ENCODE assay signal across 20 cellular contexts in the genomic region with DNA sequence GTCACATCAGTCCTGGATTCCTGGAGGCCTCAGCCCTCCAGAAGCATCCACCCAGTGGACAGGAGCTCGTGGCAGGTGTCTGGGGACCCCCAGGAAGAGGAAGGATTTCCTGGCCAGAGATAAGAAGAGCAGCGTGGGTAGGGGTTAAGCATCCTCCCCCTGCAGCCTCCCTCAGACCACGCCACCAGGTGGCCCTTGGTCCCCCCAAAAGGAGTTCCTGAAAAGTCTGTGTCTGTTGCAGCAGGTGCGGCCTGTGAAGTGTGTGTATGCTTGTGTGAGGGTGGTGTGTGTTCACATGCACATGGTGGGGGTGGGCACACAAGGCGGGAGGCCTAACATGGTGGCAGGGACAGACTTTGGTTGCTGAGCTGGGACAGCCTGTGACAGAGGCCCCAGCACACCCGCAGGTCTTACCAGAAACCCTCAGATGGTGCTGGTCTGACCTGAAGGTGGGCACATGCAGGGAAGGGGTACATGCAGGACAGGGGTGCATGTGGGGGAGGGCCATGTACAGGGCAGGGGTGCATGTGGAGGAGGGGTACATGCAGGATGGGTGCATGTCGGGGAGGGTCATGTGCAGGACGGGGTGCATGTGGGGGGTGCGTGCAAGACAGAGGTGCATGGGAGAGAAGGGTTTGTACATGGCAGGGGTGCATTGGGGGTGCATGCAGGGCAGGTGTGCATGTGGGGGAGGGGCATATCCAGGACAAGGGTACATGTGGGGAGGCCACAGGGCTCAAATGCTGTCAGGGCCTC. TPM values are rescaled to one million over a fixed set of nuclear protein-coding genes. Genes with fewer than 3 reads are reported as not detected.
DNase-seq lines count a peak whose midpoint lies in the region; ATAC-seq and TF ChIP-seq lines count a peak whose summit lies in the region.
"Had no signal": no experiment of that assay in that cellular context is flagged by ENCODE, and none has a peak within 500 bp of the region (broad histone marks: within the 10 kb centered on the region; RNA-seq: fewer than 3 reads in every experiment).

No MANE protein-coding gene starts in this region.

- peak; percentile 51 for ATAC-seq in stimulated activated memory B cell treated with anti-CD40 and anti-IgM and Interleukin-4, amounts not matched to agents 10 μg/mL and 1 μg/mL and 100 μg/mL, for 72 hours

- no peaks in the 10 kb centered on the region for H3K27me3 Mint-ChIP-seq in activated T-cell treated with anti-CD3 and anti-CD28 coated beads, Interleukin-2, amount 50 U/mL, for 24 hours
- no peaks in the 10 kb centered on the region; the same call in 1 of the 2 replicates for H3K27me3 Mint-ChIP-seq in HFFc6 (ENCODE audit: insufficient read depth)
- no peaks in the 10 kb centered on the region for H3K27me3 Mint-ChIP-seq in activated naive CD8-positive, alpha-beta T cell treated with anti-CD3 and anti-CD28 coated beads for 36 hours
- no peaks in the 10 kb centered on the region for H3K27me3 Mint-ChIP-seq in stimulated activated memory B cell treated with anti-CD40 and anti-IgM and Interleukin-4, amounts not matched to agents 10 μg/mL and 1 μg/mL and 100 μg/mL, for 72 hours
- H3K27me3 Mint-ChIP-seq: activated naive CD4-positive, alpha-beta T cell treated with anti-CD3 and anti-CD28 coated beads, Interleukin-2, amount 50 U/mL, for 24 hours had no signal

- no peak for TF ChIP-seq POLR2A in Peyer's patch (IDR thresholded peaks at IDR 0.05)

- H3K4me3 Mint-ChIP-seq in activated T-cell treated with anti-CD3 and anti-CD28 coated beads, Interleukin-2, amount 50 U/mL, for 24 hours: no peak overlapping the region
- no peak overlapping the region for H3K4me3 Mint-ChIP-seq in HFFc6
- no peak overlapping the region for H3K4me3 Mint-ChIP-seq in activated naive CD8-positive, alpha-beta T cell treated with anti-CD3 and anti-CD28 coated beads for 36 hours
- peak overlapping the region; percentile 10 for H3K4me3 Mint-ChIP-seq in stimulated activated memory B cell treated with anti-CD40 and anti-IgM and Interleukin-4, amounts not matched to agents 10 μg/mL and 1 μg/mL and 100 μg/mL, for 72 hours
- H3K4me3 Mint-ChIP-seq: activated naive CD4-positive, alpha-beta T cell treated with anti-CD3 and anti-CD28 coated beads, Interleukin-2, amount 50 U/mL, for 24 hours; immature natural killer cell had no signal

- DNase-seq in activated T-cell treated with anti-CD3 and anti-CD28 coated beads, Interleukin-2, amount 50 U/mL, for 24 hours: no peak
- no peak for DNase-seq in activated T-cell treated with anti-CD3 and anti-CD28 coated beads, Interleukin-2, amount 50 U/mL, for 48 hours
- DNase-seq in HFFc6 (no peak), Peyer's patch (no peak), right atrium auricular region (ENCODE audit: low spot score) (no peak), pons (ENCODE audit: low spot score) (no peak)
- no peak for DNase-seq in activated naive CD8-positive, alpha-beta T cell treated with anti-CD3 and anti-CD28 coated beads for 36 hours
- DNase-seq: activated CD8-positive, alpha-beta memory T cell treated with anti-CD3 and anti-CD28 coated beads for 24 hours; Calu3; cerebellar nuclear complex; immature natural killer cell; mesendoderm; NCI-H2081 treated with DMSO at 0.1 percent for 48 hours; occipital lobe; stomach; T1000 had no signal

- H3K4me3 ChIP-seq in Peyer's patch: no peak overlapping the region
- no peak overlapping the region for H3K4me3 ChIP-seq in right atrium auricular region
- H3K4me3 ChIP-seq: stomach had no signal

- no peaks in the 10 kb centered on the region for H3K27me3 ChIP-seq in Peyer's patch
- no peaks in the 10 kb centered on the region for H3K27me3 ChIP-seq in right atrium auricular region

- peaks cover 83% of the 10 kb centered on the region for H3K4me1 Mint-ChIP-seq in activated T-cell treated with anti-CD3 and anti-CD28 coated beads, Interleukin-2, amount 50 U/mL, for 24 hours (ENCODE audit: low read depth)
- H3K4me1 Mint-ChIP-seq in HFFc6 (ENCODE audit: low read depth): peaks cover 61% of the 10 kb centered on the region
- peaks cover 73% of the 10 kb centered on the region for H3K4me1 Mint-ChIP-seq in activated naive CD8-positive, alpha-beta T cell treated with anti-CD3 and anti-CD28 coated beads for 36 hours
- H3K4me1 Mint-ChIP-seq in stimulated activated memory B cell treated with anti-CD40 and anti-IgM and Interleukin-4, amounts not matched to agents 10 μg/mL and 1 μg/mL and 100 μg/mL, for 72 hours: peaks cover 80% of the 10 kb centered on the region

- TF ChIP-seq CTCF in HFFc6 (IDR thresholded peaks at IDR 0.05) (no peak), Peyer's patch (IDR thresholded peaks at IDR 0.05) (peak in 1 of 6 experiments; percentile 16), right atrium auricular region (IDR thresholded peaks at IDR 0.05) (no peak)

- H3K27ac Mint-ChIP-seq in activated T-cell treated with anti-CD3 and anti-CD28 coated beads, Interleukin-2, amount 50 U/mL, for 24 hours: peak overlapping the region; percentile 88
- H3K27ac Mint-ChIP-seq in HFFc6: peak overlapping the region; percentile 42; the same call in 1 of the 2 replicates
- H3K27ac Mint-ChIP-seq in activated naive CD8-positive, alpha-beta T cell treated with anti-CD3 and anti-CD28 coated beads for 36 hours: peak overlapping the region; percentile 54
- H3K27ac Mint-ChIP-seq in stimulated activated memory B cell treated with anti-CD40 and anti-IgM and Interleukin-4, amounts not matched to agents 10 μg/mL and 1 μg/mL and 100 μg/mL, for 72 hours: peak overlapping the region; percentile 78
- H3K27ac Mint-ChIP-seq: activated naive CD4-positive, alpha-beta T cell treated with anti-CD3 and anti-CD28 coated beads, Interleukin-2, amount 50 U/mL, for 24 hours had no signal

- H3K9me3 ChIP-seq in Peyer's patch: no peaks in the 10 kb centered on the region
- H3K9me3 ChIP-seq in right atrium auricular region: no peaks in the 10 kb centered on the region
- H3K9me3 ChIP-seq: stomach had no signal

- H3K36me3 ChIP-seq in Peyer's patch (no peaks in the 10 kb centered on the region), right atrium auricular region (no peaks in the 10 kb centered on the region)
- H3K36me3 ChIP-seq: stomach had no signal

- peak overlapping the region in 1 of 4 donors; percentile 52 for H3K27ac ChIP-seq in Peyer's patch
- H3K27ac ChIP-seq in right atrium auricular region: no peak overlapping the region
- H3K27ac ChIP-seq: stomach had no signal

- peaks cover 96% of the 10 kb centered on the region for H3K36me3 Mint-ChIP-seq in activated T-cell treated with anti-CD3 and anti-CD28 coated beads, Interleukin-2, amount 50 U/mL, for 24 hours (ENCODE audit: low read depth)
- H3K36me3 Mint-ChIP-seq in HFFc6 (ENCODE audit: low read depth): no peaks in the 10 kb centered on the region
- peaks cover 70% of the 10 kb centered on the region for H3K36me3 Mint-ChIP-seq in activated naive CD8-positive, alpha-beta T cell treated with anti-CD3 and anti-CD28 coated beads for 36 hours
- H3K36me3 Mint-ChIP-seq in stimulated activated memory B cell treated with anti-CD40 and anti-IgM and Interleukin-4, amounts not matched to agents 10 μg/mL and 1 μg/mL and 100 μg/mL, for 72 hours: peaks cover 37% of the 10 kb centered on the region
- H3K36me3 Mint-ChIP-seq: activated naive CD4-positive, alpha-beta T cell treated with anti-CD3 and anti-CD28 coated beads, Interleukin-2, amount 50 U/mL, for 24 hours; immature natural killer cell had no signal

- H3K9me3 Mint-ChIP-seq in activated T-cell treated with anti-CD3 and anti-CD28 coated beads, Interleukin-2, amount 50 U/mL, for 24 hours: no peaks in the 10 kb centered on the region
- H3K9me3 Mint-ChIP-seq in HFFc6: no peaks in the 10 kb centered on the region
- no peaks in the 10 kb centered on the region for H3K9me3 Mint-ChIP-seq in activated naive CD8-positive, alpha-beta T cell treated with anti-CD3 and anti-CD28 coated beads for 36 hours
- H3K9me3 Mint-ChIP-seq in stimulated activated memory B cell treated with anti-CD40 and anti-IgM and Interleukin-4, amounts not matched to agents 10 μg/mL and 1 μg/mL and 100 μg/mL, for 72 hours: no peaks in the 10 kb centered on the region
- H3K9me3 Mint-ChIP-seq: activated naive CD4-positive, alpha-beta T cell treated with anti-CD3 and anti-CD28 coated beads, Interleukin-2, amount 50 U/mL, for 24 hours; immature natural killer cell had no signal

- H3K4me1 ChIP-seq in Peyer's patch (peaks cover 0 to 10% (median 3%) of the 10 kb centered on the region in 4 donors), right atrium auricular region (no peaks in the 10 kb centered on the region)
- H3K4me1 ChIP-seq: stomach had no signal

RNA-seq across cellular contexts. Expression of a gene that starts 18.2 kb away (rescaled TPM):
- not detected for total RNA-seq in HFFc6 (2021; fragmentation: NEBNext Ultra II Directional; extraction: Animal tissue kit (Norgen Biotek cat#: 25700))
- 100 to 1,000 TPM; 144 TPM for total RNA-seq in activated naive CD8-positive, alpha-beta T cell treated with anti-CD3 and anti-CD28 coated beads for 36 hours
- total RNA-seq in Peyer's patch (1 to 10 TPM; 2.1 to 9.9 (median 6.0) TPM), right atrium auricular region (1 to 10 TPM in 1 of 2 donors, under 1 TPM in 1; 0.48 to 2.3 TPM)
- total RNA-seq: endothelial cell of umbilical vein, MCF 10A had no signal

Comparison
In these comparisons a context has a peak if more than half of its experiments do, and no peak if none do; other contexts are left out.
1. RNA of a gene that starts 18.2 kb away (total RNA-seq): 144 TPM in activated naive CD8-positive, alpha-beta T cell treated with anti-CD3 and anti-CD28 coated beads for 36 hours; 2.1 to 9.9 TPM in Peyer's patch, 0.48 to 2.3 TPM in right atrium auricular region and not detected in HFFc6; every median in the first group is over 10 times any median in the second.
2. Peak in every context shown above with its lines, with median percentiles within 50 percentile points of each other: H3K27ac Mint-ChIP-seq.